ENCODE assay signal across 20 cellular contexts in the genomic region with DNA sequence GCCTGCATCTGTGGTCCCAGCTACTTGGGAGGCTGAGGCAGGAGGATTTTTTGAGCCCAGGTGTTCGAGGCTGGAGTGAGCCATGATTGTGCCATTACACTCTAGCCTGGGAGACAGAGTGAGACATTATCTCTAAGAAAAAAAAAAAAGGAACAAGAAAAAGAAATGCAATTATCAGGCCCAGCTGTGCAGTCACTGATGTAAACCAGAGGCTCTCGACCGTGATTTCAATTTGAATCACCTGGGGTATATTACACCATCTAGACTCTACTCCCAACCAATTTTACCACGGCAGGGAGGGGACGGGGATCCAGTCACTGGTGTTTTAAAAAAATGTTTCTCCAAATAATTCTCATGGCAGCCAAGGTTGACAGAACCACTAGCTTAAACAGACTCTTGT. TPM values are rescaled to one million over a fixed set of nuclear protein-coding genes. Genes with fewer than 3 reads are reported as not detected.
DNase-seq lines count a peak whose midpoint lies in the region; ATAC-seq and TF ChIP-seq lines count a peak whose summit lies in the region.
"Had no signal": no experiment of that assay in that cellular context is flagged by ENCODE, and none has a peak within 500 bp of the region (broad histone marks: within the 10 kb centered on the region; RNA-seq: fewer than 3 reads in every experiment).

No MANE protein-coding gene starts in this region.

- POLR2A ChIA-PET in OCI-LY7 (lab: Charles Lee) = interaction anchor here (0.6 kb wide), 4 partner anchors 10 to 600 kb away, joined by 3 to 4 read pairs (median 4); no protein-coding TSS in a partner anchor

- H3K9me3 ChIP-seq in Karpas-422 (ENCODE audit: low read length) (no peaks in the 10 kb centered on the region), OCI-LY7 (ENCODE audit: low read length) (no peaks in the 10 kb centered on the region)
- H3K9me3 ChIP-seq: HAP-1 had no signal

- no TSS peak for BruUV-seq in OCI-LY7 (replicated peaks; lab: Mats Ljungman, UMichigan)

- intact Hi-C loops in OCI-LY7 (cut with micrococcal nuclease; ENCODE audit: unreplicated experiment) = no loop called here

- no peaks in the 10 kb centered on the region for H3K36me3 ChIP-seq in Karpas-422 (ENCODE audit: insufficient read depth, low read length)
- no peaks in the 10 kb centered on the region for H3K36me3 ChIP-seq in OCI-LY7 (ENCODE audit: insufficient read depth, low read length)
- H3K36me3 ChIP-seq: BLaER1, HAP-1 had no signal

- H3K27me3 ChIP-seq in Karpas-422 (ENCODE audit: low read length) = no peaks in the 10 kb centered on the region
- H3K27me3 ChIP-seq: BLaER1 had no signal

- H3K4me1 ChIP-seq in Karpas-422 (ENCODE audit: low read length) (peaks cover 6% of the 10 kb centered on the region), OCI-LY7 (ENCODE audit: insufficient read depth, low read length, poor library complexity, severe bottlenecking) (peaks cover 6% of the 10 kb centered on the region)
- H3K4me1 ChIP-seq: HAP-1 had no signal

- H3K27ac ChIP-seq in Karpas-422 (ENCODE audit: low read length) (no peak overlapping the region), OCI-LY7 (ENCODE audit: low read depth, low read length, poor library complexity, severe bottlenecking) (no peak overlapping the region)
- H3K27ac ChIP-seq: 22Rv1, BLaER1, C4-2B had no signal

- DNase-seq in NCI-H2171 treated with DMSO at 0.1 percent for 48 hours (lab: John Stamatoyannopoulos, UW) (peak; percentile 64), NCI-H2171 (lab: John Stamatoyannopoulos, UW) (no peak), Karpas-422 (peak; percentile 60), OCI-LY7 (ENCODE audit: low spot score) (peak; percentile 36), NCI-H1417 treated with DMSO at 0.1 percent for 48 hours (lab: John Stamatoyannopoulos, UW) (no peak), SIG-M5 (lab: John Stamatoyannopoulos, UW) (no peak)
- DNase-seq: CD4-positive, alpha-beta T cell; CD8-positive, alpha-beta memory T cell; DMS 273 treated with DMSO at 0.1 percent for 48 hours; DMS79; EL; GDM1; GOT3; HFFc6 had no signal

- no peak overlapping the region for H3K9ac ChIP-seq in Karpas-422 (ENCODE audit: low read length)
- H3K9ac ChIP-seq: BLaER1 had no signal

- TF ChIP-seq CTCF in OCI-LY7 (conservative IDR thresholded peaks at IDR 0.05; ENCODE audit: low read length) = no peak

- no peaks in the 10 kb centered on the region for H4K20me1 ChIP-seq in Karpas-422 (ENCODE audit: insufficient read depth, low read depth, low read length)
- no peaks in the 10 kb centered on the region for H4K20me1 ChIP-seq in OCI-LY7 (ENCODE audit: insufficient read depth, low read length)
- H4K20me1 ChIP-seq: BLaER1 had no signal

- CTCF ChIA-PET in OCI-LY7 (lab: Charles Lee; ENCODE audit: unreplicated experiment) = no interaction called here

- no peak overlapping the region for H3K4me3 ChIP-seq in Karpas-422 (ENCODE audit: low read length)
- H3K4me3 ChIP-seq in OCI-LY7 (ENCODE audit: low read depth, low read length, poor library complexity, severe bottlenecking) = no peak overlapping the region
- H3K4me3 ChIP-seq: BLaER1, HAP-1 had no signal

- H3K9me2 ChIP-seq in Karpas-422 (replicated peaks; ENCODE audit: insufficient read depth, low read length) (no peaks in the 10 kb centered on the region), OCI-LY7 (ENCODE audit: insufficient read depth, low read length) (no peaks in the 10 kb centered on the region)

- H3K4me2 ChIP-seq in Karpas-422 (ENCODE audit: low read depth, low read length, poor library complexity, severe bottlenecking) = no peak overlapping the region
- no peak overlapping the region for H3K4me2 ChIP-seq in OCI-LY7 (ENCODE audit: low read length)
- H3K4me2 ChIP-seq: BLaER1 had no signal

- H2AFZ ChIP-seq in Karpas-422 (ENCODE audit: low read length) (no peak overlapping the region), OCI-LY7 (ENCODE audit: low read length) (peak overlapping the region; percentile 53; the same call in 1 of the 2 replicates)

- ATAC-seq in GM19397 (IDR thresholded peaks at IDR 0.05; ENCODE audit: unreplicated experiment) = no peak

- H3K79me2 ChIP-seq in Karpas-422 (ENCODE audit: low read length) = no peaks in the 10 kb centered on the region
- no peaks in the 10 kb centered on the region for H3K79me2 ChIP-seq in OCI-LY7 (ENCODE audit: insufficient read depth, low read depth, low read length)

RNA-seq across cellular contexts. Expression of gene NKX2-2, which starts 48.8 kb away (rescaled TPM):
- total RNA-seq in Karpas-422 (2014; rRNA removed; shearing (Covaris generic); ENCODE audit: low replicate concordance) = not detected in 2 replicates
- not detected in 2 replicates for total RNA-seq in OCI-LY7 (2014; rRNA removed; shearing (Covaris generic))
- total RNA-seq in OCI-LY7 (2022) = not detected in 2 replicates
- total RNA-seq: B cell; CD4-positive, alpha-beta T cell; CD8-positive, alpha-beta memory T cell had no signal

Comparison
In these comparisons a context has a peak if more than half of its experiments do, and no peak if none do; other contexts are left out.
1. DNase-seq: peak in NCI-H2171 treated with DMSO at 0.1 percent for 48 hours (single experiment), Karpas-422 (single experiment) and OCI-LY7 (single experiment); none in NCI-H2171 (single experiment), NCI-H1417 treated with DMSO at 0.1 percent for 48 hours (single experiment) and SIG-M5 (single experiment).